In genomic region chr12:124599074-124599999, GRCh38 we compare ENCODE assay signal across 10 cellular contexts. TPM values are rescaled to one million over a fixed set of nuclear protein-coding genes. Genes with fewer than 3 reads are reported as not detected.
A peak's percentile ranks its signal among the peaks of the same experiment; 100 is the strongest.
DNase-seq lines count a peak whose midpoint lies in the region; TF ChIP-seq lines count a peak whose summit lies in the region.
"Had no signal": no experiment of that assay in that cellular context is flagged by ENCODE, and none has a peak within 500 bp of the region (broad histone marks: within the 10 kb centered on the region; RNA-seq: fewer than 3 reads in every experiment).

No MANE protein-coding gene starts in this region.

- WGBS in prostate gland = 84% methylated on average over 10 of the region's 10 CpGs

- peaks cover 2 to 3% (median 3%) of the 10 kb centered on the region in 3 donors for H3K27me3 Mint-ChIP-seq in CD14-positive monocyte (ENCODE audit: low read depth in 3 of 3)

- peaks cover 0 to 3% (median 0%) of the 10 kb centered on the region in 7 donors for H3K9me3 Mint-ChIP-seq in CD14-positive monocyte

- H3K4me1 ChIP-seq in prostate gland (replicated peaks) = peaks cover 4% of the 10 kb centered on the region
- H3K4me1 ChIP-seq in uterus = no peaks in the 10 kb centered on the region

- no peak overlapping the region for H3K4me3 Mint-ChIP-seq in CD14-positive monocyte

- TF ChIP-seq CTCF in CD14-positive monocyte (IDR thresholded peaks at IDR 0.05) (peak; percentile 59), VCaP (conservative IDR thresholded peaks at IDR 0.05) (no peak), prostate gland (IDR thresholded peaks at IDR 0.05) (no peak), uterus (IDR thresholded peaks at IDR 0.05) (no peak)

- H3K9me3 ChIP-seq in prostate gland (no peaks in the 10 kb centered on the region), uterus (no peaks in the 10 kb centered on the region)

- H3K27ac ChIP-seq in VCaP (peak overlapping the region; percentile 59; the same call in 1 of the 2 replicates), prostate gland (no peak overlapping the region), uterus (no peak overlapping the region)
- H3K27ac ChIP-seq: SK-N-MC had no signal

- no peaks in the 10 kb centered on the region for H3K36me3 ChIP-seq in prostate gland
- H3K36me3 ChIP-seq in uterus = no peaks in the 10 kb centered on the region

- TF ChIP-seq POLR2A in prostate gland (IDR thresholded peaks at IDR 0.05) (no peak), uterus (IDR thresholded peaks at IDR 0.05) (no peak)

- H3K36me3 Mint-ChIP-seq in CD14-positive monocyte = peaks cover 0 to 2% of the 10 kb centered on the region in 2 donors

- peak overlapping the region in 3 of 7 donors; percentile 66 to 68 (median 68) for H3K27ac Mint-ChIP-seq in CD14-positive monocyte

- H3K27me3 ChIP-seq in prostate gland (replicated peaks; ENCODE audit: insufficient read depth) = no peaks in the 10 kb centered on the region
- no peaks in the 10 kb centered on the region for H3K27me3 ChIP-seq in uterus

- DNase-seq in CD14-positive monocyte (ENCODE audit: low spot score) = peak; percentile 62
- peak; percentile 23 for DNase-seq in GOT3 (lab: John Stamatoyannopoulos, UW)
- DNase-seq in glomerular visceral epithelial cell (ENCODE audit: extremely low spot score) = peak; percentile 73
- DNase-seq in prostate gland (ENCODE audit: low spot score) = no peak
- DNase-seq in uterus = no peak
- no peak for DNase-seq in NCI-H2171 (lab: John Stamatoyannopoulos, UW)
- DNase-seq in T-helper 9 cell = no peak
- DNase-seq: dermis blood vessel endothelial cell had no signal

- H3K4me3 ChIP-seq in prostate gland = no peak overlapping the region
- H3K4me3 ChIP-seq in uterus = no peak overlapping the region
- H3K4me3 ChIP-seq: SK-N-MC had no signal

- intact Hi-C loops in CD14-positive monocyte (cut with micrococcal nuclease) = no loop called here
- intact Hi-C loops in prostate gland (cut with DNase I) = no loop called here
- intact Hi-C loops in uterus (cut with DNase I; ENCODE audit: low total_unique reads) = no loop called here

- peaks cover 36% of the 10 kb centered on the region for H3K4me1 Mint-ChIP-seq in CD14-positive monocyte

RNA-seq across cellular contexts. Expression of gene NCOR2, which starts 31.9 kb away (rescaled TPM):
- polyA plus RNA-seq in CD14-positive monocyte = 1 to 10 TPM; 4.7 to 5.5 TPM
- total RNA-seq in prostate gland (100 to 1,000 TPM; 184 to 306 TPM), uterus (100 to 1,000 TPM in 2 of 4 donors, 10 to 100 TPM in 2; 65.1 to 436 (median 102) TPM)

Comparison
In these comparisons a context has a peak if more than half of its experiments do, and no peak if none do; other contexts are left out.
1. DNase-seq: peak in CD14-positive monocyte (single experiment), GOT3 (single experiment) and glomerular visceral epithelial cell (single experiment); none in prostate gland (single experiment), uterus (0 of 2), NCI-H2171 (single experiment) and T-helper 9 cell (single experiment).